In the genomic region with DNA sequence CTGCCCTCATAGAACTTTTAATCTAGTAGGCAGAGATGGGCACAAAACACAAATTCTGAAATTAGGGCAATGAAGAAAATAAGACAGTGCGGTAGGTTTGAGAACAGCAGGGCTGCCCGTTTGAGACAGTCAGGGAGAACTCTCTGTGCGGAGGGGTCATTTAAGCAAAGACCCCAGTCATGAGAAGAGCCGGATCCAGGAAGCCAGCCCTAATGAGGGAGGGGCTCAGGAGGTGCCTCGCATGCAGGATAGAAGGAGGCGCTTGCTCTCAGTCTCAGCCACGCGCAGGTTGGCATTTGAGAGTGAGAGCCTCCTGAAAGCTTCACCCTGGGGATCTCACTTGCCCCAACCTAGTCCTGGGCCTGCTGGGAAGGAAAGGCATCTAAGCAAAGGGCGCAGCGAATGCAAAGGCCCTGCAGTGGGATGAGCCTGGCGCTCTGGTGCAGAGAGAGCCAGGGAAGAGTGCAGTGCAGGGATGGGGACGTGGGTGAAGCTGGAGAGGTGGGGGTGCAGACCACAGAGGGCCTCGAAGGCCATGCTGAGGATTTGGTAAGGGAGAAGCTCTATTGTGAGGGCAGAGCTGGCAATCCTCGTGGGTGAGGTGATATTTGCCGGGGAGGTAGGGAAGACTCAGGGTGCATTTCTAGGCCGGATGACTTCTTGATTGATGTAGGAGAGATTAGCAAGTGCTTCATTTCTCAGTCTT, we compare ENCODE assay signal across 12 cellular contexts.
DNase-seq lines count a peak whose midpoint lies in the region; ATAC-seq and TF ChIP-seq lines count a peak whose summit lies in the region.
"Had no signal": no experiment of that assay in that cellular context is flagged by ENCODE, and none has a peak within 500 bp of the region (broad histone marks: within the 10 kb centered on the region; RNA-seq: fewer than 3 reads in every experiment).

No MANE protein-coding gene starts in this region.

- H3K4me3 ChIP-seq in ascending aorta (no peak overlapping the region), mucosa of rectum (ENCODE audit: low read length in 2 of 2) (no peak overlapping the region), suprapubic skin (no peak overlapping the region)

- no peaks in the 10 kb centered on the region for H3K36me3 ChIP-seq in ascending aorta
- H3K36me3 ChIP-seq in mucosa of rectum (ENCODE audit: control insufficient read depth in 2 of 2, insufficient read depth in 2 of 2, low read length in 2 of 2), result no peaks in the 10 kb centered on the region
- H3K36me3 ChIP-seq in suprapubic skin, result no peaks in the 10 kb centered on the region

- no peak overlapping the region for H3K4me3 Mint-ChIP-seq in activated CD4-positive, alpha-beta T cell treated with anti-CD3 and anti-CD28 coated beads, Interleukin-2, amount 10 ng/mL, durations not matched to agents 7 days and 5 days
- H3K4me3 Mint-ChIP-seq: activated CD4-positive, alpha-beta memory T cell treated with anti-CD3 and anti-CD28 coated beads, Interleukin-2, amount 10 ng/mL, durations not matched to agents 7 days and 5 days; activated naive CD4-positive, alpha-beta T cell treated with anti-CD3 and anti-CD28 coated beads, Interleukin-2, amount 10 ng/mL, durations not matched to agents 7 days and 5 days had no signal

- H3K9ac ChIP-seq in mucosa of rectum (ENCODE audit: low read depth in 1 of 2, low read length in 2 of 2), result peak overlapping the region; percentile 43 to 52

- no peak for DNase-seq in activated CD4-positive, alpha-beta T cell treated with anti-CD3 and anti-CD28 coated beads, Interleukin-2, amount 10 ng/mL, durations not matched to agents 7 days and 5 days
- no peak for DNase-seq in activated CD4-positive, alpha-beta T cell treated with anti-CD3 and anti-CD28 coated beads for 4 hours
- DNase-seq in ascending aorta (ENCODE audit: low spot score in 2 of 2), result no peak
- no peak for DNase-seq in suprapubic skin (ENCODE audit: low spot score in 2 of 2)
- DNase-seq: activated CD4-positive, alpha-beta memory T cell treated with anti-CD3 and anti-CD28 coated beads, Interleukin-2, amount 10 ng/mL, durations not matched to agents 7 days and 5 days; activated naive CD4-positive, alpha-beta T cell treated with anti-CD3 and anti-CD28 coated beads, Interleukin-2, amount 10 ng/mL, durations not matched to agents 7 days and 5 days; KG1; NCI-H187 treated with DMSO at 0.1 percent for 48 hours had no signal

- CTCF ChIA-PET in activated CD4-positive, alpha-beta T cell treated with anti-CD3 and anti-CD28 coated beads, Interleukin-2, amount 10 ng/mL, durations not matched to agents 7 days and 5 days (lab: Charles Lee), result interaction anchor here (0.6 to 1.6 kb wide), 2 partner anchors 11 to 889 kb away, joined by 3 to 4 read pairs; no protein-coding TSS in a partner anchor

- no peaks in the 10 kb centered on the region for H3K27me3 ChIP-seq in ascending aorta
- H3K27me3 ChIP-seq in mucosa of rectum (ENCODE audit: control insufficient read depth in 2 of 2, insufficient read depth in 2 of 2, low read length in 2 of 2), result no peaks in the 10 kb centered on the region
- H3K27me3 ChIP-seq in suprapubic skin, result no peaks in the 10 kb centered on the region

- TF ChIP-seq EP300 in suprapubic skin (IDR thresholded peaks at IDR 0.05), result no peak

- TF ChIP-seq CTCF in ascending aorta (IDR thresholded peaks at IDR 0.05) (no peak), suprapubic skin (IDR thresholded peaks at IDR 0.05) (no peak)

- H3K27ac Mint-ChIP-seq in activated CD4-positive, alpha-beta T cell treated with anti-CD3 and anti-CD28 coated beads, Interleukin-2, amount 10 ng/mL, durations not matched to agents 7 days and 5 days, result peak overlapping the region; percentile 21
- H3K27ac Mint-ChIP-seq: activated CD4-positive, alpha-beta memory T cell treated with anti-CD3 and anti-CD28 coated beads, Interleukin-2, amount 10 ng/mL, durations not matched to agents 7 days and 5 days had no signal

- no peak for ATAC-seq in HG02885 (IDR thresholded peaks at IDR 0.05; ENCODE audit: poor library complexity, unreplicated experiment)
- no peak for ATAC-seq in HG03432 (IDR thresholded peaks at IDR 0.05; ENCODE audit: unreplicated experiment)
- ATAC-seq in GM18873 (IDR thresholded peaks at IDR 0.05; ENCODE audit: low FRiP score, unreplicated experiment), result no peak

- no peak for TF ChIP-seq POLR2A in suprapubic skin (IDR thresholded peaks at IDR 0.05)

- 85% methylated on average over 16 of the region's 16 CpGs for WGBS in suprapubic skin

- POLR2A ChIA-PET in activated CD4-positive, alpha-beta T cell treated with anti-CD3 and anti-CD28 coated beads, Interleukin-2, amount 10 ng/mL, durations not matched to agents 7 days and 5 days (lab: Charles Lee), result no interaction called here

- intact Hi-C loops in ascending aorta (cut with DNase I), result loop anchor here (1.0 to 2.0 kb wide), 4 partner anchors 59 to 189 kb away; partner anchors contain the start of gene CEBPB

- H3K4me1 ChIP-seq in ascending aorta, result peaks cover 8 to 37% of the 10 kb centered on the region in 2 donors
- peaks cover 44 to 55% of the 10 kb centered on the region in 2 donors for H3K4me1 ChIP-seq in mucosa of rectum (ENCODE audit: control insufficient read depth in 2 of 2, insufficient read depth in 2 of 2, low read length in 2 of 2)
- peaks cover 27% of the 10 kb centered on the region for H3K4me1 ChIP-seq in suprapubic skin

- H3K9me3 ChIP-seq in ascending aorta (no peaks in the 10 kb centered on the region), mucosa of rectum (ENCODE audit: control insufficient read depth in 2 of 2, low read length in 2 of 2) (no peaks in the 10 kb centered on the region), suprapubic skin (no peaks in the 10 kb centered on the region)

- peaks cover 3% of the 10 kb centered on the region for H3K36me3 Mint-ChIP-seq in activated CD4-positive, alpha-beta T cell treated with anti-CD3 and anti-CD28 coated beads, Interleukin-2, amount 10 ng/mL, durations not matched to agents 7 days and 5 days (ENCODE audit: low read depth)
- H3K36me3 Mint-ChIP-seq: activated naive CD4-positive, alpha-beta T cell treated with anti-CD3 and anti-CD28 coated beads, Interleukin-2, amount 10 ng/mL, durations not matched to agents 7 days and 5 days had no signal

- no peaks in the 10 kb centered on the region for H3K27me3 Mint-ChIP-seq in activated CD4-positive, alpha-beta T cell treated with anti-CD3 and anti-CD28 coated beads, Interleukin-2, amount 10 ng/mL, durations not matched to agents 7 days and 5 days

- peaks cover 73% of the 10 kb centered on the region for H3K4me1 Mint-ChIP-seq in activated CD4-positive, alpha-beta T cell treated with anti-CD3 and anti-CD28 coated beads, Interleukin-2, amount 10 ng/mL, durations not matched to agents 7 days and 5 days

- H3K27ac ChIP-seq in ascending aorta (peak overlapping the region; percentile 65 to 81), mucosa of rectum (ENCODE audit: low read depth in 2 of 2, low read length in 2 of 2) (peak overlapping the region; percentile 80 to 83), suprapubic skin (peak overlapping the region; percentile 74)

- no peaks in the 10 kb centered on the region for H3K9me3 Mint-ChIP-seq in activated CD4-positive, alpha-beta T cell treated with anti-CD3 and anti-CD28 coated beads, Interleukin-2, amount 10 ng/mL, durations not matched to agents 7 days and 5 days
- H3K9me3 Mint-ChIP-seq: activated CD4-positive, alpha-beta memory T cell treated with anti-CD3 and anti-CD28 coated beads, Interleukin-2, amount 10 ng/mL, durations not matched to agents 7 days and 5 days; activated naive CD4-positive, alpha-beta T cell treated with anti-CD3 and anti-CD28 coated beads, Interleukin-2, amount 10 ng/mL, durations not matched to agents 7 days and 5 days had no signal
